Comparison of ENCODE assay signal across 1 cellular context in genomic region chr6:44265003-44265842, GRCh38.
A peak's percentile ranks its signal among the peaks of the same experiment; 100 is the strongest.
TF ChIP-seq lines count a peak whose summit lies in the region.

Gene NFKBIE, minus strand, starts transcription at chr6:44265551. Its CDS starts 205 bp downstream, at chr6:44265346.

TF ChIP-seq in K562, 482 proteins besides CTCF, POLR2A, EP300 and RAD21 (continued from another document and continues in another):
- TF ChIP-seq CHD7 (IDR thresholded peaks at IDR 0.05; ENCODE audit: low read depth, low read length), result no peak
- peak; percentile 33 for TF ChIP-seq ATF7 (IDR thresholded peaks at IDR 0.05)
- TF ChIP-seq ZBTB7A (IDR thresholded peaks at IDR 0.05; ENCODE audit: borderline replicate concordance, control insufficient read depth, low read depth, low read length), result peak; percentile 94
- peak; percentile 67; the same call in 1 of the 2 replicates for TF ChIP-seq OTX1 (CRISPR knock-in tag; IDR thresholded peaks at IDR 0.05)
- TF ChIP-seq CTBP1 (IDR thresholded peaks at IDR 0.05; ENCODE audit: borderline replicate concordance), result peak; percentile 82
- TF ChIP-seq CXXC5 (CRISPR knock-in tag; IDR thresholded peaks at IDR 0.05), result peak; percentile 63
- 0 out of 2 replicates have a peak, but pooled peaks have one; percentile 36 for TF ChIP-seq MBD2 (IDR thresholded peaks at IDR 0.05; ENCODE audit: borderline replicate concordance, low read depth)
- no peak for TF ChIP-seq SRSF7 (optimal IDR thresholded peaks at IDR 0.05; ENCODE audit: low read depth, low read length)
- no peak for TF ChIP-seq THRAP3 (IDR thresholded peaks at IDR 0.05; ENCODE audit: borderline replicate concordance)
- TF ChIP-seq ATF4 (CRISPR knock-in tag; IDR thresholded peaks at IDR 0.05), result peak; percentile 33; the same call in 1 of the 2 replicates
- no peak for TF ChIP-seq RUNX1 (IDR thresholded peaks at IDR 0.05; ENCODE audit: low read depth)
- no peak; the same call in 1 of the 2 replicates for TF ChIP-seq REST (CRISPR knock-in tag; IDR thresholded peaks at IDR 0.05; ENCODE audit: low read depth)
- TF ChIP-seq ZC3H8 (IDR thresholded peaks at IDR 0.05), result peak; percentile 53; the same call in 1 of the 2 replicates
- peak; percentile 54; the same call in 1 of the 2 replicates for TF ChIP-seq CC2D1A (IDR thresholded peaks at IDR 0.05)
- TF ChIP-seq PREB (CRISPR knock-in tag; IDR thresholded peaks at IDR 0.05), result peak; percentile 83; the same call in 1 of the 2 replicates
- no peak for TF ChIP-seq ZNF584 (CRISPR knock-in tag; IDR thresholded peaks at IDR 0.05; ENCODE audit: low read depth)
- TF ChIP-seq ZMIZ1 (IDR thresholded peaks at IDR 0.05; ENCODE audit: low read depth in 2 of 2, low read length in 2 of 2), result no peak
- TF ChIP-seq NRF1 (conservative IDR thresholded peaks at IDR 0.05 in 1 of 2, IDR thresholded peaks at IDR 0.05 in 1 of 2), result peak; percentile 18 to 23; a peak in 3 of 4 replicates
- TF ChIP-seq ZNF655 (CRISPR knock-in tag; IDR thresholded peaks at IDR 0.05), result no peak
- TF ChIP-seq CHD4 (IDR thresholded peaks at IDR 0.05; ENCODE audit: insufficient read depth, insufficient replicate concordance, low read depth, low read length, poor library complexity, severe bottlenecking), result no peak
- TF ChIP-seq PCBP1 (IDR thresholded peaks at IDR 0.05; ENCODE audit: low read depth, low read length, poor library complexity, severe bottlenecking), result peak; percentile 35
- TF ChIP-seq DNMT1 (IDR thresholded peaks at IDR 0.05), result no peak
- peak; percentile 68 for TF ChIP-seq HNRNPLL (IDR thresholded peaks at IDR 0.05; ENCODE audit: low read depth, low read length, poor library complexity, severe bottlenecking)
- no peak for TF ChIP-seq ATF1 (CRISPR knock-in tag; IDR thresholded peaks at IDR 0.05)
- 0 out of 2 replicates have a peak, but pooled peaks have one; percentile 25 for TF ChIP-seq ATF1 (tag; IDR thresholded peaks at IDR 0.05)
- TF ChIP-seq CBFB (CRISPR knock-in tag; IDR thresholded peaks at IDR 0.05), result no peak
- 0 out of 4 replicates have a peak, but pooled peaks of 1 of the 2 experiments have one; percentile 12 for TF ChIP-seq TBL1XR1 (IDR thresholded peaks at IDR 0.05; ENCODE audit: low read length in 2 of 2)
- 0 out of 4 replicates have a peak, but pooled peaks of 1 of the 2 experiments have one; percentile 12 for TF ChIP-seq KDM4B (IDR thresholded peaks at IDR 0.05; ENCODE audit: borderline replicate concordance in 2 of 2, low read depth in 1 of 2)
- TF ChIP-seq RFX7 (CRISPR knock-in tag; IDR thresholded peaks at IDR 0.05), result no peak
- TF ChIP-seq ZBTB43 (CRISPR knock-in tag; IDR thresholded peaks at IDR 0.05), result no peak
- peak; percentile 72 for TF ChIP-seq ZNF263 (CRISPR knock-in tag; IDR thresholded peaks at IDR 0.05; ENCODE audit: borderline replicate concordance)
- TF ChIP-seq MYC (IDR thresholded peaks at IDR 0.05; ENCODE audit: low read depth, low read length), result peak; percentile 56
- peak; percentile 86; the same call in 1 of the 2 replicates for TF ChIP-seq MYC (CRISPR knock-in tag; IDR thresholded peaks at IDR 0.05; ENCODE audit: borderline replicate concordance, low read depth)
